Comparison of ENCODE assay signal across 25 cellular contexts in the genomic region with DNA sequence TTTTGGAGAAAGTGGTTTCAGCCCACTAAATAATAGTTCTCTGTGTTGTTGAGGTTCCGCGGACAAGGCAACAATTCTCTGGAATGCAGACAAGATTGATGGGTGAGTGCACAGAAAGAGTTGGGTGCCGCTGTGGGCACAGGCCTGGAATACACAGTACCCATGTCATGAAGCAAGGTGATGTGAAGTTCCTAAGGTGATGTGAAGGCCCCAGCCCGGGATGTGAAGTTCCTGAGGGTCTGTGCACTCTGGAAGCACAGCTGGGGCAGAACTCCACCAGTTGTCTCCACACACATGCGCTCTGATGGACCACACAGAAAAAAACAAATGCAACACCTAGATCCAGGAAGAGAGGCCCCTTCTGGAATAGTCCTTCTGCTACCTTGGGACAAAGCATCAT.
"Had no signal": no experiment of that assay in that cellular context is flagged by ENCODE, and none has a peak within 500 bp of the region (broad histone marks: within the 10 kb centered on the region; RNA-seq: fewer than 3 reads in every experiment).

No MANE protein-coding gene starts in this region.

- H3K36me3 Mint-ChIP-seq: WTC11 had no signal

- H3K36me3 ChIP-seq: breast epithelium, neural progenitor cell, transverse colon had no signal

- H3K27ac ChIP-seq: neural progenitor cell, skin epidermis, testis, transverse colon had no signal

- H3K4me3 ChIP-seq: breast epithelium, neural progenitor cell, skin epidermis, testis, transverse colon had no signal

- H3K4me2 ChIP-seq: neural progenitor cell had no signal

- FAIRE-seq: islet of Langerhans had no signal

- H3K9me3 Mint-ChIP-seq: activated CD4-positive, alpha-beta T cell treated with anti-CD3 and anti-CD28 coated beads, Interleukin-2, amount 10 ng/mL, durations not matched to agents 7 days and 5 days; activated CD8-positive, alpha-beta T cell treated with anti-CD3 and anti-CD28 coated beads for 36 hours; activated naive CD4-positive, alpha-beta T cell treated with anti-CD3 and anti-CD28 coated beads, Interleukin-2, amount 50 U/mL, for 24 hours; activated T-cell treated with anti-CD3 and anti-CD28 coated beads, Interleukin-2, amount 50 U/mL, for 4 hours; activated T-helper 17 cell treated with anti-CD3 and anti-CD28 coated beads, Interleukin-2, amount 50 U/mL, for 72 hours; central memory CD8-positive, alpha-beta T cell; dendritic cell treated with granulocyte-macrophage colony-stimulating factor and Interleukin-4, amounts not matched to agents 40 ng/mL and 50 ng/mL, for 4 days; endodermal cell; naive thymus-derived CD4-positive, alpha-beta T cell; neural progenitor cell; T-helper 1 cell treated with Interleukin-12 subunit alpha and Interleukin-12 subunit beta and Interleukin-4 antibody, amounts not matched to agents 30 μg/mL and 1 μg/mL, for 36 hours; WTC11 had no signal

- DNase-seq: activated CD4-positive, alpha-beta T cell treated with anti-CD3 and anti-CD28 coated beads for 1 hour; activated CD4-positive, alpha-beta T cell treated with anti-CD3 and anti-CD28 coated beads, Interleukin-2, amount 10 ng/mL, durations not matched to agents 7 days and 5 days; activated CD8-positive, alpha-beta T cell treated with anti-CD3 and anti-CD28 coated beads for 36 hours; activated T-cell treated with anti-CD3 and anti-CD28 coated beads, Interleukin-2, amount 50 U/mL, for 4 hours; endodermal cell; foreskin fibroblast; midbrain; naive thymus-derived CD4-positive, alpha-beta T cell; stimulated activated CD4-positive, alpha-beta T cell treated with anti-CD3 and anti-CD28 coated beads, Interleukin-12 subunit alpha, Interleukin-12 subunit beta, amount 100 ng/mL, for 4 hours; stimulated activated CD4-positive, alpha-beta T cell treated with anti-CD3 and anti-CD28 coated beads, Interleukin-4, amount 100 ng/mL, for 1 hour; stimulated activated naive CD8-positive, alpha-beta T cell treated with anti-CD3 and anti-CD28 coated beads, Interleukin-15, Interleukin-2, amounts not matched to agents 100 U/mL and 50 U/mL, for 24 hours; T1000; testis; transverse colon had no signal

- ATAC-seq: activated CD8-positive, alpha-beta T cell treated with anti-CD3 and anti-CD28 coated beads for 36 hours; activated T-cell treated with anti-CD3 and anti-CD28 coated beads, Interleukin-2, amount 50 U/mL, for 4 hours; activated T-helper 17 cell treated with anti-CD3 and anti-CD28 coated beads, Interleukin-2, amount 50 U/mL, for 72 hours; esophagus mucosa; naive thymus-derived CD4-positive, alpha-beta T cell; stimulated activated naive CD8-positive, alpha-beta T cell treated with anti-CD3 and anti-CD28 coated beads, Interleukin-15, Interleukin-2, amounts not matched to agents 100 U/mL and 50 U/mL, for 24 hours; WTC11 had no signal

- H3K4me3 Mint-ChIP-seq: activated CD4-positive, alpha-beta T cell treated with anti-CD3 and anti-CD28 coated beads, Interleukin-2, amount 10 ng/mL, durations not matched to agents 7 days and 5 days; activated CD8-positive, alpha-beta T cell treated with anti-CD3 and anti-CD28 coated beads for 36 hours; activated naive CD4-positive, alpha-beta T cell treated with anti-CD3 and anti-CD28 coated beads, Interleukin-2, amount 50 U/mL, for 24 hours; activated T-cell treated with anti-CD3 and anti-CD28 coated beads, Interleukin-2, amount 50 U/mL, for 4 hours; activated T-helper 17 cell treated with anti-CD3 and anti-CD28 coated beads, Interleukin-2, amount 50 U/mL, for 72 hours; central memory CD8-positive, alpha-beta T cell; dendritic cell treated with granulocyte-macrophage colony-stimulating factor and Interleukin-4, amounts not matched to agents 40 ng/mL and 50 ng/mL, for 4 days; endodermal cell; naive thymus-derived CD4-positive, alpha-beta T cell; neural progenitor cell; T-helper 1 cell treated with Interleukin-12 subunit alpha and Interleukin-12 subunit beta and Interleukin-4 antibody, amounts not matched to agents 30 μg/mL and 1 μg/mL, for 36 hours; WTC11 had no signal

- H3K27ac Mint-ChIP-seq: activated CD4-positive, alpha-beta T cell treated with anti-CD3 and anti-CD28 coated beads, Interleukin-2, amount 10 ng/mL, durations not matched to agents 7 days and 5 days; activated CD8-positive, alpha-beta T cell treated with anti-CD3 and anti-CD28 coated beads for 36 hours; activated naive CD4-positive, alpha-beta T cell treated with anti-CD3 and anti-CD28 coated beads, Interleukin-2, amount 50 U/mL, for 24 hours; activated T-helper 17 cell treated with anti-CD3 and anti-CD28 coated beads, Interleukin-2, amount 50 U/mL, for 72 hours; dendritic cell treated with granulocyte-macrophage colony-stimulating factor and Interleukin-4, amounts not matched to agents 40 ng/mL and 50 ng/mL, for 4 days; endodermal cell; naive thymus-derived CD4-positive, alpha-beta T cell; neural progenitor cell; T-helper 1 cell treated with Interleukin-12 subunit alpha and Interleukin-12 subunit beta and Interleukin-4 antibody, amounts not matched to agents 30 μg/mL and 1 μg/mL, for 36 hours; WTC11 had no signal

- H3K27me3 Mint-ChIP-seq: activated CD4-positive, alpha-beta T cell treated with anti-CD3 and anti-CD28 coated beads, Interleukin-2, amount 10 ng/mL, durations not matched to agents 7 days and 5 days; activated CD8-positive, alpha-beta T cell treated with anti-CD3 and anti-CD28 coated beads for 36 hours; activated naive CD4-positive, alpha-beta T cell treated with anti-CD3 and anti-CD28 coated beads, Interleukin-2, amount 50 U/mL, for 24 hours; activated T-helper 17 cell treated with anti-CD3 and anti-CD28 coated beads, Interleukin-2, amount 50 U/mL, for 72 hours; central memory CD8-positive, alpha-beta T cell; dendritic cell treated with granulocyte-macrophage colony-stimulating factor and Interleukin-4, amounts not matched to agents 40 ng/mL and 50 ng/mL, for 4 days; naive thymus-derived CD4-positive, alpha-beta T cell had no signal

- H3K4me1 Mint-ChIP-seq: activated CD4-positive, alpha-beta T cell treated with anti-CD3 and anti-CD28 coated beads, Interleukin-2, amount 10 ng/mL, durations not matched to agents 7 days and 5 days; activated naive CD4-positive, alpha-beta T cell treated with anti-CD3 and anti-CD28 coated beads, Interleukin-2, amount 50 U/mL, for 24 hours; activated T-helper 17 cell treated with anti-CD3 and anti-CD28 coated beads, Interleukin-2, amount 50 U/mL, for 72 hours; central memory CD8-positive, alpha-beta T cell; naive thymus-derived CD4-positive, alpha-beta T cell; WTC11 had no signal

- H3K27me3 ChIP-seq: breast epithelium, neural progenitor cell, testis, transverse colon had no signal

- H3K9me3 ChIP-seq: breast epithelium, testis, transverse colon had no signal

- H3K4me1 ChIP-seq: breast epithelium, neural progenitor cell, testis, transverse colon had no signal
